In genomic region chr20:32752458-32753250, GRCh38 we compare ENCODE assay signal across 1 cellular context.
TF ChIP-seq lines count a peak whose summit lies in the region.

No MANE protein-coding gene starts in this region.

TF ChIP-seq in K562, 482 proteins besides CTCF, POLR2A, EP300 and RAD21 (continued from another document and continues in another):
- 0 out of 2 replicates have a peak, but pooled peaks have one; percentile 53 for TF ChIP-seq ZBTB40 (IDR thresholded peaks at IDR 0.05)
- no peak for TF ChIP-seq ZBTB40 (CRISPR knock-in tag; IDR thresholded peaks at IDR 0.05)
- no peak for TF ChIP-seq RBM17 (IDR thresholded peaks at IDR 0.05; ENCODE audit: borderline replicate concordance, low read depth, low read length)
- TF ChIP-seq CBX1 (IDR thresholded peaks at IDR 0.05; ENCODE audit: low read depth) = 0 out of 2 replicates have a peak, but pooled peaks have one; percentile 30
- peak; percentile 75; the same call in 1 of the 2 replicates for TF ChIP-seq FOXJ2 (tag; IDR thresholded peaks at IDR 0.05)
- peak; percentile 31; the same call in 1 of the 2 replicates for TF ChIP-seq CEBPB (tag; IDR thresholded peaks at IDR 0.05)
- TF ChIP-seq BHLHE40 (IDR thresholded peaks at IDR 0.05; ENCODE audit: low read length) = peak; percentile 70
- peak; percentile 76; the same call in 1 of the 2 replicates for TF ChIP-seq ZKSCAN8 (CRISPR knock-in tag; IDR thresholded peaks at IDR 0.05)
- no peak for TF ChIP-seq YBX1 (IDR thresholded peaks at IDR 0.05)
- TF ChIP-seq KLF6 (CRISPR knock-in tag; IDR thresholded peaks at IDR 0.05; ENCODE audit: borderline replicate concordance) = peak; percentile 33; the same call in 1 of the 2 replicates
- TF ChIP-seq REST (CRISPR knock-in tag; IDR thresholded peaks at IDR 0.05; ENCODE audit: low read depth) = no peak
- TF ChIP-seq ARID3B (CRISPR knock-in tag; IDR thresholded peaks at IDR 0.05; ENCODE audit: borderline replicate concordance) = no peak
- no peak for TF ChIP-seq ZNF212 (CRISPR knock-in tag; IDR thresholded peaks at IDR 0.05)
- no peak for TF ChIP-seq GTF2B (IDR thresholded peaks at IDR 0.05; ENCODE audit: extremely low read depth, insufficient read length)
- TF ChIP-seq NUFIP1 (IDR thresholded peaks at IDR 0.05; ENCODE audit: partially characterized antibody) = peak; percentile 70
- TF ChIP-seq ZBTB2 (IDR thresholded peaks at IDR 0.05) = peak; percentile 75; the same call in 1 of the 2 replicates
- no peak for TF ChIP-seq HNRNPLL (IDR thresholded peaks at IDR 0.05; ENCODE audit: low read depth, low read length, poor library complexity, severe bottlenecking)
- no peak for TF ChIP-seq ZC3H11A (IDR thresholded peaks at IDR 0.05; ENCODE audit: low read depth, low read length)
- no peak for TF ChIP-seq TFE3 (CRISPR knock-in tag; IDR thresholded peaks at IDR 0.05)
- no peak for TF ChIP-seq XRCC3 (IDR thresholded peaks at IDR 0.05)
- no peak for TF ChIP-seq ZNF561 (CRISPR knock-in tag; conservative IDR thresholded peaks at IDR 0.05)
- peak; percentile 73; the same call in 1 of the 2 replicates for TF ChIP-seq PYGO2 (tag; IDR thresholded peaks at IDR 0.05)
- TF ChIP-seq THRAP3 (IDR thresholded peaks at IDR 0.05; ENCODE audit: borderline replicate concordance) = no peak
- peak; percentile 99 for TF ChIP-seq CTBP1 (IDR thresholded peaks at IDR 0.05; ENCODE audit: borderline replicate concordance)
- TF ChIP-seq HIVEP1 (CRISPR knock-in tag; IDR thresholded peaks at IDR 0.05) = no peak
- TF ChIP-seq HOXB6 (CRISPR knock-in tag; IDR thresholded peaks at IDR 0.05; ENCODE audit: borderline replicate concordance) = no peak
- peak; percentile 95 for TF ChIP-seq MAFF (IDR thresholded peaks at IDR 0.05; ENCODE audit: low read length)
- no peak for TF ChIP-seq GABPB2 (CRISPR knock-in tag; conservative IDR thresholded peaks at IDR 0.05)
- peak; percentile 89; the same call in 1 of the 2 replicates for TF ChIP-seq ZNF766 (CRISPR knock-in tag; conservative IDR thresholded peaks at IDR 0.05)
- no peak for TF ChIP-seq GTF2F1 (IDR thresholded peaks at IDR 0.05; ENCODE audit: low read depth, low read length)
- no peak for TF ChIP-seq ZNF699 (CRISPR knock-in tag; IDR thresholded peaks at IDR 0.05; ENCODE audit: insufficient replicate concordance)
- peak; percentile 73 for TF ChIP-seq KHSRP (IDR thresholded peaks at IDR 0.05)
- no peak for TF ChIP-seq ZNF785 (CRISPR knock-in tag; IDR thresholded peaks at IDR 0.05)
- TF ChIP-seq PHF20 (IDR thresholded peaks at IDR 0.05; ENCODE audit: partially characterized antibody) = no peak
- TF ChIP-seq IFI16 (CRISPR knock-in tag; IDR thresholded peaks at IDR 0.05) = no peak
- TF ChIP-seq KAT7 (CRISPR knock-in tag; IDR thresholded peaks at IDR 0.05; ENCODE audit: borderline replicate concordance) = no peak
- no peak for TF ChIP-seq KLF10 (CRISPR knock-in tag; IDR thresholded peaks at IDR 0.05)
- no peak for TF ChIP-seq PREB (CRISPR knock-in tag; IDR thresholded peaks at IDR 0.05)
- TF ChIP-seq LARP7 (IDR thresholded peaks at IDR 0.05) = no peak
- TF ChIP-seq THRB (CRISPR knock-in tag; conservative IDR thresholded peaks at IDR 0.05) = peak; percentile 35; the same call in 1 of the 2 replicates
- TF ChIP-seq HDAC1 (IDR thresholded peaks at IDR 0.05) = peak; percentile 90 to 99
- peak; percentile 62 for TF ChIP-seq DMBX1 (CRISPR knock-in tag; IDR thresholded peaks at IDR 0.05; ENCODE audit: borderline replicate concordance)
- no peak for TF ChIP-seq EZH2 (IDR thresholded peaks at IDR 0.05; ENCODE audit: borderline replicate concordance, low read depth, low read length)
